20 cellular contexts compared by ENCODE assay signal in genomic region chr2:37629529-37629928, GRCh38. TPM values are rescaled to one million over a fixed set of nuclear protein-coding genes. Genes with fewer than 3 reads are reported as not detected.
DNase-seq lines count a peak whose midpoint lies in the region; ATAC-seq, FAIRE-seq and TF ChIP-seq lines count a peak whose summit lies in the region.
"Had no signal": no experiment of that assay in that cellular context is flagged by ENCODE, and none has a peak within 500 bp of the region (broad histone marks: within the 10 kb centered on the region; RNA-seq: fewer than 3 reads in every experiment).

No MANE protein-coding gene starts in this region.

- DNase-seq in activated naive CD4-positive, alpha-beta T cell treated with anti-CD3 and anti-CD28 coated beads for 36 hours = no peak
- DNase-seq in activated naive CD4-positive, alpha-beta T cell treated with anti-CD3 and anti-CD28 coated beads, Interleukin-2, amount 50 U/mL, for 16 hours = no peak
- DNase-seq in MG63 (peak; percentile 31), sigmoid colon (no peak), urothelium cell line (ENCODE audit: low spot score) (no peak)
- DNase-seq in stimulated activated naive CD8-positive, alpha-beta T cell treated with anti-CD3 and anti-CD28 coated beads, Interleukin-15, amount 100 ng/mL, for 72 hours = no peak
- DNase-seq: esophagus squamous epithelium; GDM1; hypothalamus; left colon; mucosa of descending colon; NCI-H1048; NCI-H2171; NK-92 treated with Interleukin-12 subunit alpha and Interleukin-12 subunit beta, amount 100 ng/mL, for 24 hours; Right ventricle myocardium superior had no signal

- H3K27me3 Mint-ChIP-seq in activated naive CD4-positive, alpha-beta T cell treated with anti-CD3 and anti-CD28 coated beads for 36 hours (ENCODE audit: low read depth) = no peaks in the 10 kb centered on the region
- H3K27me3 Mint-ChIP-seq in stimulated activated naive CD8-positive, alpha-beta T cell treated with anti-CD3 and anti-CD28 coated beads, Interleukin-15, amount 100 ng/mL, for 72 hours = no peaks in the 10 kb centered on the region

- no peak overlapping the region for H3K4me3 Mint-ChIP-seq in activated naive CD4-positive, alpha-beta T cell treated with anti-CD3 and anti-CD28 coated beads for 36 hours
- H3K4me3 Mint-ChIP-seq in stimulated activated naive CD8-positive, alpha-beta T cell treated with anti-CD3 and anti-CD28 coated beads, Interleukin-15, amount 100 ng/mL, for 72 hours = peak overlapping the region in 1 of 2 donors; percentile 7
- H3K4me3 Mint-ChIP-seq: activated T-helper 1 cell treated with anti-CD3 and anti-CD28 coated beads, Interleukin-12 subunit alpha, Interleukin-12 subunit beta, Interleukin-2, Interleukin-4 antibody, amounts not matched to agents 30 ng/mL and 10 ng/mL and 1 ng/mL, durations not matched to agents 14 hours and 24 hours and 36 hours; dendritic cell treated with granulocyte-macrophage colony-stimulating factor and Interleukin-4, amounts not matched to agents 40 ng/mL and 50 ng/mL, for 4 days had no signal

- H3K4me3 ChIP-seq in MG63 (no peak overlapping the region), sigmoid colon (no peak overlapping the region)
- H3K4me3 ChIP-seq: ascending aorta, esophagus squamous epithelium, mucosa of descending colon had no signal

- H3K9me3 ChIP-seq in MG63 (no peaks in the 10 kb centered on the region), sigmoid colon (no peaks in the 10 kb centered on the region)
- H3K9me3 ChIP-seq: ascending aorta, esophagus squamous epithelium, mucosa of descending colon had no signal

- TF ChIP-seq EP300 in sigmoid colon (IDR thresholded peaks at IDR 0.05) = no peak

- H3K36me3 ChIP-seq in MG63 (no peaks in the 10 kb centered on the region), sigmoid colon (no peaks in the 10 kb centered on the region)
- H3K36me3 ChIP-seq: ascending aorta, esophagus squamous epithelium had no signal

- H3K4me1 ChIP-seq in sigmoid colon = peaks cover 0 to 42% (median 22%) of the 10 kb centered on the region in 4 donors

- TF ChIP-seq POLR2A in sigmoid colon (IDR thresholded peaks at IDR 0.05) = no peak

- no peak overlapping the region for H3K27ac ChIP-seq in sigmoid colon
- H3K27ac ChIP-seq: ascending aorta, esophagus squamous epithelium had no signal

- H3K4me1 Mint-ChIP-seq in activated naive CD4-positive, alpha-beta T cell treated with anti-CD3 and anti-CD28 coated beads for 36 hours (ENCODE audit: low read depth) = peaks cover 72% of the 10 kb centered on the region
- H3K4me1 Mint-ChIP-seq in stimulated activated naive CD8-positive, alpha-beta T cell treated with anti-CD3 and anti-CD28 coated beads, Interleukin-15, amount 100 ng/mL, for 72 hours = peaks cover 82% of the 10 kb centered on the region

- H3K36me3 Mint-ChIP-seq in activated naive CD4-positive, alpha-beta T cell treated with anti-CD3 and anti-CD28 coated beads for 36 hours (ENCODE audit: low read depth) = no peaks in the 10 kb centered on the region

- peak overlapping the region; percentile 62 for H3K27ac Mint-ChIP-seq in activated naive CD4-positive, alpha-beta T cell treated with anti-CD3 and anti-CD28 coated beads for 36 hours
- H3K27ac Mint-ChIP-seq in stimulated activated naive CD8-positive, alpha-beta T cell treated with anti-CD3 and anti-CD28 coated beads, Interleukin-15, amount 100 ng/mL, for 72 hours = peak overlapping the region; percentile 12 to 49
- H3K27ac Mint-ChIP-seq: activated T-helper 1 cell treated with anti-CD3 and anti-CD28 coated beads, Interleukin-12 subunit alpha, Interleukin-12 subunit beta, Interleukin-2, Interleukin-4 antibody, amounts not matched to agents 30 ng/mL and 10 ng/mL and 1 ng/mL, durations not matched to agents 14 hours and 24 hours and 36 hours; dendritic cell treated with granulocyte-macrophage colony-stimulating factor and Interleukin-4, amounts not matched to agents 40 ng/mL and 50 ng/mL, for 4 days had no signal

- 95 to 97% methylated on average over 3 of the region's 3 CpGs for WGBS in sigmoid colon, 2 donors

- H3K27me3 ChIP-seq in MG63 = no peaks in the 10 kb centered on the region
- H3K27me3 ChIP-seq in sigmoid colon = no peaks in the 10 kb centered on the region
- H3K27me3 ChIP-seq: ascending aorta, esophagus squamous epithelium had no signal

- no peak for FAIRE-seq in urothelium cell line (lab: Jason Lieb, UNC)

- intact Hi-C loops in activated naive CD4-positive, alpha-beta T cell treated with anti-CD3 and anti-CD28 coated beads for 36 hours (cut with micrococcal nuclease) = loop anchor here (5.0 kb wide), 1 partner anchor 1023 kb away; no protein-coding TSS in a partner anchor
- intact Hi-C loops in sigmoid colon (cut with DNase I) = no loop called here

- H3K9me3 Mint-ChIP-seq in activated naive CD4-positive, alpha-beta T cell treated with anti-CD3 and anti-CD28 coated beads for 36 hours = no peaks in the 10 kb centered on the region
- H3K9me3 Mint-ChIP-seq in stimulated activated naive CD8-positive, alpha-beta T cell treated with anti-CD3 and anti-CD28 coated beads, Interleukin-15, amount 100 ng/mL, for 72 hours = no peaks in the 10 kb centered on the region
- H3K9me3 Mint-ChIP-seq: activated T-helper 1 cell treated with anti-CD3 and anti-CD28 coated beads, Interleukin-12 subunit alpha, Interleukin-12 subunit beta, Interleukin-2, Interleukin-4 antibody, amounts not matched to agents 30 ng/mL and 10 ng/mL and 1 ng/mL, durations not matched to agents 14 hours and 24 hours and 36 hours; dendritic cell treated with granulocyte-macrophage colony-stimulating factor and Interleukin-4, amounts not matched to agents 40 ng/mL and 50 ng/mL, for 4 days had no signal

- TF ChIP-seq CTCF in sigmoid colon (IDR thresholded peaks at IDR 0.05) = no peak

- CTCF ChIA-PET in activated naive CD4-positive, alpha-beta T cell treated with anti-CD3 and anti-CD28 coated beads for 36 hours (lab: Charles Lee) = no interaction called here

- peak; percentile 67 for ATAC-seq in esophagus mucosa
- ATAC-seq in stimulated activated naive CD8-positive, alpha-beta T cell treated with anti-CD3 and anti-CD28 coated beads, Interleukin-15, amount 100 ng/mL, for 72 hours = no peak
- no peak for ATAC-seq in GM21576 (IDR thresholded peaks at IDR 0.05; ENCODE audit: unreplicated experiment)
- ATAC-seq: left colon, mucosa of descending colon had no signal

RNA-seq across cellular contexts. Expression of gene CDC42EP3, which starts 41.9 kb away (rescaled TPM):
- 1 to 10 TPM; 8.5 to 9.4 TPM for total RNA-seq in activated naive CD4-positive, alpha-beta T cell treated with anti-CD3 and anti-CD28 coated beads for 36 hours
- total RNA-seq in MG63 (2014; rRNA removed; shearing (Covaris generic); ENCODE audit: low replicate concordance) = 24.1 and 32.4 TPM in 2 replicates
- total RNA-seq in esophagus mucosa = 5.9 TPM
- total RNA-seq in sigmoid colon = 10 to 100 TPM; 41.1 to 84.5 (median 44.8) TPM
- polyA plus RNA-seq in sigmoid colon = 10 to 100 TPM; 10.9 to 20.4 (median 11.8) TPM
